Comparison of ENCODE assay signal across 8 cellular contexts in genomic region chr2:95525294-95526035, GRCh38. TPM values are rescaled to one million over a fixed set of nuclear protein-coding genes. Genes with fewer than 3 reads are reported as not detected.
DNase-seq lines count a peak whose midpoint lies in the region; ATAC-seq and TF ChIP-seq lines count a peak whose summit lies in the region.

No MANE protein-coding gene starts in this region.

- in situ Hi-C loops in transverse colon (cut with MboI; ENCODE audit: low pct_ligation_motif_present in 1 of 4, low pct_unique_long_range_greater_than_20kb in 1 of 4, low sequenced_read_pairs in 3 of 4), result no loop called here

- peaks cover 2% of the 10 kb centered on the region for H3K9me3 Mint-ChIP-seq in activated naive CD4-positive, alpha-beta T cell treated with anti-CD3 and anti-CD28 coated beads for 36 hours
- no peaks in the 10 kb centered on the region for H3K9me3 Mint-ChIP-seq in activated T-helper 17 cell treated with anti-CD3 and anti-CD28 coated beads, Interleukin-2, amount 50 U/mL, for 72 hours

- H3K4me3 Mint-ChIP-seq in activated naive CD4-positive, alpha-beta T cell treated with anti-CD3 and anti-CD28 coated beads for 36 hours, result peak overlapping the region; percentile 73
- H3K4me3 Mint-ChIP-seq in activated T-helper 17 cell treated with anti-CD3 and anti-CD28 coated beads, Interleukin-2, amount 50 U/mL, for 72 hours, result peak overlapping the region; percentile 84

- CTCF ChIA-PET in activated naive CD4-positive, alpha-beta T cell treated with anti-CD3 and anti-CD28 coated beads for 36 hours (lab: Charles Lee), result no interaction called here

- H3K4me1 ChIP-seq in transverse colon, result peaks cover 0 to 23% (median 16%) of the 10 kb centered on the region in 4 donors

- no peaks in the 10 kb centered on the region for H3K9me3 ChIP-seq in transverse colon

- H3K36me3 ChIP-seq in transverse colon, result no peaks in the 10 kb centered on the region

- TF ChIP-seq EP300 in transverse colon (IDR thresholded peaks at IDR 0.05; ENCODE audit: low read depth), result no peak

- H3K27ac ChIP-seq in transverse colon, result peak overlapping the region; percentile 82 to 86 (median 85)

- H3K4me1 Mint-ChIP-seq in activated naive CD4-positive, alpha-beta T cell treated with anti-CD3 and anti-CD28 coated beads for 36 hours (ENCODE audit: low read depth), result peaks cover 11% of the 10 kb centered on the region
- H3K4me1 Mint-ChIP-seq in activated T-helper 17 cell treated with anti-CD3 and anti-CD28 coated beads, Interleukin-2, amount 50 U/mL, for 72 hours, result peaks cover 5% of the 10 kb centered on the region

- no peak overlapping the region for H3K27ac Mint-ChIP-seq in activated naive CD4-positive, alpha-beta T cell treated with anti-CD3 and anti-CD28 coated beads for 36 hours
- H3K27ac Mint-ChIP-seq in activated T-helper 17 cell treated with anti-CD3 and anti-CD28 coated beads, Interleukin-2, amount 50 U/mL, for 72 hours, result peak overlapping the region; percentile 72

- TF ChIP-seq CTCF in transverse colon (IDR thresholded peaks at IDR 0.05), result no peak

- no peak for DNase-seq in activated naive CD4-positive, alpha-beta T cell treated with anti-CD3 and anti-CD28 coated beads for 36 hours
- no peak for DNase-seq in activated naive CD4-positive, alpha-beta T cell treated with Interleukin-2 at 50 U/mL for 16 hours
- DNase-seq in kidney tubule cell (ENCODE audit: low spot score) (peak; percentile 54), transverse colon (peak; percentile 45), NCI-H1694 (lab: John Stamatoyannopoulos, UW) (no peak)

- no peak for ATAC-seq in activated T-helper 17 cell treated with anti-CD3 and anti-CD28 coated beads, Interleukin-2, amount 50 U/mL, for 72 hours (replicated peaks)
- no peak for ATAC-seq in GM18870 (IDR thresholded peaks at IDR 0.05; ENCODE audit: unreplicated experiment)
- ATAC-seq in GM18861 (IDR thresholded peaks at IDR 0.05; ENCODE audit: unreplicated experiment), result no peak

- intact Hi-C loops in activated naive CD4-positive, alpha-beta T cell treated with anti-CD3 and anti-CD28 coated beads for 36 hours (cut with micrococcal nuclease), result loop anchor here (5.0 kb wide), 1 partner anchor 123 kb away; the partner anchor contains the start of gene FAHD2A
- intact Hi-C loops in transverse colon (cut with DNase I; ENCODE audit: low total_unique reads), result no loop called here

- H3K36me3 Mint-ChIP-seq in activated naive CD4-positive, alpha-beta T cell treated with anti-CD3 and anti-CD28 coated beads for 36 hours (ENCODE audit: low read depth), result peaks cover 25% of the 10 kb centered on the region
- H3K36me3 Mint-ChIP-seq in activated T-helper 17 cell treated with anti-CD3 and anti-CD28 coated beads, Interleukin-2, amount 50 U/mL, for 72 hours (ENCODE audit: low read depth), result peaks cover 12% of the 10 kb centered on the region

- 90% methylated on average over 35 of the region's 41 CpGs; no CpG with 5 or more reads in 1 of the 2 donors for WGBS in transverse colon (ENCODE audit: low coverage in 1 of 2), 2 donors

- H3K27me3 Mint-ChIP-seq in activated naive CD4-positive, alpha-beta T cell treated with anti-CD3 and anti-CD28 coated beads for 36 hours (ENCODE audit: low read depth), result no peaks in the 10 kb centered on the region
- H3K27me3 Mint-ChIP-seq in activated T-helper 17 cell treated with anti-CD3 and anti-CD28 coated beads, Interleukin-2, amount 50 U/mL, for 72 hours, result no peaks in the 10 kb centered on the region

- H3K4me3 ChIP-seq in transverse colon, result peak overlapping the region in 3 of 4 donors; percentile 74 to 89 (median 86)

- no peaks in the 10 kb centered on the region for H3K27me3 ChIP-seq in transverse colon

- no peak for TF ChIP-seq POLR2A in transverse colon (IDR thresholded peaks at IDR 0.05)

RNA-seq across cellular contexts. Expression of gene TRIM43B, which starts 40.9 kb away (rescaled TPM):
- total RNA-seq in activated naive CD4-positive, alpha-beta T cell treated with anti-CD3 and anti-CD28 coated beads for 36 hours, result not detected
- not detected for total RNA-seq in activated T-helper 17 cell treated with anti-CD3 and anti-CD28 coated beads, Interleukin-2, amount 50 U/mL, for 72 hours
- total RNA-seq in transverse colon, result not detected

Comparison
In these comparisons a context has a peak if more than half of its experiments do, and no peak if none do; other contexts are left out.
1. DNase-seq: peak in kidney tubule cell (single experiment) and transverse colon (single experiment); none in activated naive CD4-positive, alpha-beta T cell treated with anti-CD3 and anti-CD28 coated beads for 36 hours (single experiment), activated naive CD4-positive, alpha-beta T cell treated with Interleukin-2 at 50 U/mL for 16 hours (single experiment) and NCI-H1694 (single experiment).